33 cellular contexts compared by ENCODE assay signal in the genomic region with DNA sequence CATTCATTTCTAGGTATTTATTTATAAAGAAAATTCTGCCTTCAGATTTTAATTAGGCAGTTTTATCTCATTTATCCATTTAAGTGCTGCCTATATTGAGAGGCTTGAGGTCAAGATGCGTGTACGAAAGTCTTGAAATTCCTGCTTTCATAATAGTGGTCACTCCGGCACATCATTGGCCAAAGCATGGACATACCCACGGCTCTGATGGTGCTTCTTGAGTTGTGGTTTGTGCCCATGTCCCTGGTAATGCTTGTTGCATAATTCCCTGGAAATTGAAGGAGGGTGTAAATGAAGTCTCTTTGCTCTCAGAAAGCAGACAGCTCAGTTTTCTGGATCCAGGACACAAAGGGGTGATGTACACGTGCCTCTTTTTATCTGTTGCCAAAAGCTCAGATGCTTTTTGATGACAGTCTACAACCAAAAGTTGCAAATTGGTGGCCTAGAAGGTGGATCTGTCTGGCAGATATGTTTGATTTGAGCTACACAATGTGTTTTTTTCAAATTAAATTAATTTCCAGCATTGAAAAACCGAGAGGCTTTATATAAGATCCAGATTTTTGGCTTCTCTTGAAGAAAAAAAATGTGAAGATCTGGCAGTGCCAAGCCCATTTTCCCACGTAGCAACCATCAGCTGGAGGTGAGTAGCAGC.
"Had no signal": no experiment of that assay in that cellular context is flagged by ENCODE, and none has a peak within 500 bp of the region (broad histone marks: within the 10 kb centered on the region; RNA-seq: fewer than 3 reads in every experiment).

No MANE protein-coding gene starts in this region.

- H3K27me3 Mint-ChIP-seq: activated B cell treated with CpG ODN at 0.5 μM for 24 hours; activated CD8-positive, alpha-beta T cell treated with anti-CD3 and anti-CD28 coated beads for 36 hours; activated naive CD8-positive, alpha-beta T cell; central memory CD8-positive, alpha-beta T cell; dendritic cell treated with granulocyte-macrophage colony-stimulating factor and Interleukin-4, amounts not matched to agents 40 ng/mL and 50 ng/mL, for 4 days; effector memory CD8-positive, alpha-beta T cell; T-helper 17 cell had no signal

- H3K36me3 ChIP-seq: brain microvascular endothelial cell, esophagus muscularis mucosa, gastrocnemius medialis, WERI-Rb-1 had no signal

- FAIRE-seq: astrocyte, bronchial epithelial cell had no signal

- ATAC-seq: activated CD4-positive, CD25-positive, alpha-beta regulatory T cell treated with anti-CD3 and anti-CD28 coated beads, Interleukin-2, amount 50 U/mL, for 24 hours; activated CD8-positive, alpha-beta T cell treated with anti-CD3 and anti-CD28 coated beads for 36 hours; activated T-cell treated with anti-CD3 and anti-CD28 coated beads, Interleukin-2, amount 50 U/mL, for 4 hours; activated T-helper 17 cell treated with anti-CD3 and anti-CD28 coated beads, Interleukin-2, amount 50 U/mL, for 72 hours; effector memory CD8-positive, alpha-beta T cell; foreskin keratinocyte; gastrocnemius medialis; T-helper 17 cell had no signal

- H3K9me3 ChIP-seq: esophagus muscularis mucosa, gastrocnemius medialis had no signal

- H3K27ac ChIP-seq: brain microvascular endothelial cell, coronary artery, esophagus muscularis mucosa, foreskin keratinocyte, gastrocnemius medialis, WERI-Rb-1 had no signal

- DNase-seq: activated B cell treated with CpG ODN at 0.5 μM for 24 hours; activated CD4-positive, alpha-beta T cell treated with anti-CD3 and anti-CD28 coated beads for 48 hours; activated CD4-positive, alpha-beta T cell treated with anti-CD3 and anti-CD28 coated beads, Interleukin-2, amount 50 U/mL, for 1 hour; activated CD4-positive, alpha-beta T cell treated with anti-CD3 and anti-CD28 coated beads, Interleukin-2, amount 50 U/mL, for 48 hours; activated CD8-positive, alpha-beta memory T cell treated with anti-CD3 and anti-CD28 coated beads for 24 hours; activated CD8-positive, alpha-beta T cell treated with anti-CD3 and anti-CD28 coated beads for 36 hours; activated effector memory CD4-positive, alpha-beta T cell treated with Interleukin-2 at 50 U/mL for 16 hours; activated gamma-delta T cell treated with Interleukin-2 at 50 U/mL for 16 hours; activated naive CD4-positive, alpha-beta T cell treated with anti-CD3 and anti-CD28 coated beads, Interleukin-2, amount 50 U/mL, for 16 hours; activated naive CD4-positive, alpha-beta T cell treated with Interleukin-2 at 50 U/mL for 16 hours; activated T-cell treated with anti-CD3 and anti-CD28 coated beads, Interleukin-2, amount 50 U/mL, for 4 hours; amniotic stem cell; brain microvascular endothelial cell; effector CD4-positive, alpha-beta T cell; effector memory CD8-positive, alpha-beta T cell; erythroblast; foreskin keratinocyte; gastrocnemius medialis; glutamatergic neuron; T-helper 1 cell; T-helper 17 cell; T1000; WERI-Rb-1 had no signal

- H3K4me3 ChIP-seq: coronary artery, esophagus muscularis mucosa, gastrocnemius medialis had no signal

- H3K36me3 Mint-ChIP-seq: activated naive CD8-positive, alpha-beta T cell had no signal

- H3K27ac Mint-ChIP-seq: activated B cell treated with CpG ODN at 0.5 μM for 24 hours; activated CD8-positive, alpha-beta T cell treated with anti-CD3 and anti-CD28 coated beads for 36 hours; activated naive CD8-positive, alpha-beta T cell; activated T-helper 17 cell treated with anti-CD3 and anti-CD28 coated beads, Interleukin-2, amount 50 U/mL, for 72 hours; dendritic cell treated with granulocyte-macrophage colony-stimulating factor and Interleukin-4, amounts not matched to agents 40 ng/mL and 50 ng/mL, for 4 days; effector memory CD8-positive, alpha-beta T cell; T-helper 17 cell; T-helper 2 cell treated with Interferon-gamma antibody and Interleukin-4, amounts not matched to agents 5 μg/mL and 100 μg/mL, for 36 hours had no signal

- H3K4me3 Mint-ChIP-seq: activated B cell treated with CpG ODN at 0.5 μM for 24 hours; activated CD8-positive, alpha-beta T cell treated with anti-CD3 and anti-CD28 coated beads for 36 hours; activated naive CD8-positive, alpha-beta T cell; activated T-cell treated with anti-CD3 and anti-CD28 coated beads, Interleukin-2, amount 50 U/mL, for 4 hours; activated T-helper 17 cell treated with anti-CD3 and anti-CD28 coated beads, Interleukin-2, amount 50 U/mL, for 72 hours; central memory CD8-positive, alpha-beta T cell; dendritic cell treated with granulocyte-macrophage colony-stimulating factor and Interleukin-4, amounts not matched to agents 40 ng/mL and 50 ng/mL, for 4 days; effector memory CD8-positive, alpha-beta T cell; T-helper 17 cell; T-helper 2 cell treated with Interferon-gamma antibody and Interleukin-4, amounts not matched to agents 5 μg/mL and 100 μg/mL, for 36 hours had no signal

- H3K4me1 Mint-ChIP-seq: activated B cell treated with CpG ODN at 0.5 μM for 24 hours; activated T-helper 17 cell treated with anti-CD3 and anti-CD28 coated beads, Interleukin-2, amount 50 U/mL, for 72 hours; central memory CD8-positive, alpha-beta T cell; T-helper 17 cell had no signal

- H3K27me3 ChIP-seq: brain microvascular endothelial cell, foreskin keratinocyte, gastrocnemius medialis had no signal

- H3K4me1 ChIP-seq: esophagus muscularis mucosa, foreskin keratinocyte, gastrocnemius medialis had no signal

- H3K9me3 Mint-ChIP-seq: activated B cell treated with CpG ODN at 0.5 μM for 24 hours; activated CD8-positive, alpha-beta T cell treated with anti-CD3 and anti-CD28 coated beads for 36 hours; activated T-cell treated with anti-CD3 and anti-CD28 coated beads, Interleukin-2, amount 50 U/mL, for 4 hours; activated T-helper 17 cell treated with anti-CD3 and anti-CD28 coated beads, Interleukin-2, amount 50 U/mL, for 72 hours; central memory CD8-positive, alpha-beta T cell; dendritic cell treated with granulocyte-macrophage colony-stimulating factor and Interleukin-4, amounts not matched to agents 40 ng/mL and 50 ng/mL, for 4 days; T-helper 2 cell treated with Interferon-gamma antibody and Interleukin-4, amounts not matched to agents 5 μg/mL and 100 μg/mL, for 36 hours had no signal
